In the genomic region with DNA sequence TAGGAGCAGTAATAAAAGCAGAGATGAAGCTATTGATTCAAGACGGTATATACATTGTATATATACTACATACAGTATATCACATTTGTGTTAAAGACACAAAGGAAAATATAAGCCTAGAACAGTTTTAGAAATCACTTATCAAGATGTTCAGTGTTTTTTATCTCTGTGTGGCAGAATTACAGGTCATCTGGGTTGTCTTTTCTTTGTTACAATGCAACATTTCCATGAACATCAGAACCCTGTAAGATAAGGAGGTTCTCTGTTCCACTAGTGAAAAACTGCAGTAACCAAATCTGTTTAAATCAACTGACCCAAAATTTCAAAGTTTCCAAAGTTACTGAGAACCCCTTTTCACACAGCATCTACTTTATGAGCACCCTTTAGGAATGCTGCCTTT, we compare ENCODE assay signal across 23 cellular contexts.
"Had no signal": no experiment of that assay in that cellular context is flagged by ENCODE, and none has a peak within 500 bp of the region (broad histone marks: within the 10 kb centered on the region; RNA-seq: fewer than 3 reads in every experiment).

No MANE protein-coding gene starts in this region.

- H3K36me3 ChIP-seq: left ventricle myocardium inferior, pancreas, right lobe of liver, stomach, suprapubic skin, tibial nerve had no signal

- H3K27ac ChIP-seq: foreskin keratinocyte, left ventricle myocardium inferior, suprapubic skin, tibial nerve had no signal

- H3K27me3 ChIP-seq: foreskin keratinocyte, pancreas, right lobe of liver, stomach, suprapubic skin, tibial nerve had no signal

- H3K4me3 ChIP-seq: left ventricle myocardium inferior, pancreas, right lobe of liver, skin epidermis, stomach, suprapubic skin, tibial nerve had no signal

- FAIRE-seq: pancreas, urothelium cell line had no signal

- H3K9me3 Mint-ChIP-seq: activated CD4-positive, alpha-beta memory T cell treated with anti-CD3 and anti-CD28 coated beads, Interleukin-2, amount 10 ng/mL, durations not matched to agents 7 days and 5 days; activated CD4-positive, alpha-beta T cell treated with anti-CD3 and anti-CD28 coated beads, Interleukin-2, amount 10 ng/mL, durations not matched to agents 24 days and 14 days; activated naive CD4-positive, alpha-beta T cell treated with anti-CD3 and anti-CD28 coated beads, Interleukin-2, amount 50 U/mL, for 24 hours; brain; naive thymus-derived CD4-positive, alpha-beta T cell had no signal

- H3K9me3 ChIP-seq: left ventricle myocardium inferior, pancreas, right lobe of liver, stomach, suprapubic skin, tibial nerve had no signal

- ATAC-seq: activated CD4-positive, CD25-positive, alpha-beta regulatory T cell treated with anti-CD3 and anti-CD28 coated beads, Interleukin-2, amount 50 U/mL, for 24 hours; foreskin keratinocyte; naive thymus-derived CD4-positive, alpha-beta T cell; pancreas; right lobe of liver had no signal

- H3K27ac Mint-ChIP-seq: activated naive CD4-positive, alpha-beta T cell treated with anti-CD3 and anti-CD28 coated beads, Interleukin-2, amount 50 U/mL, for 24 hours had no signal

- H3K4me3 Mint-ChIP-seq: activated CD4-positive, alpha-beta memory T cell treated with anti-CD3 and anti-CD28 coated beads, Interleukin-2, amount 10 ng/mL, durations not matched to agents 7 days and 5 days; activated CD4-positive, alpha-beta T cell treated with anti-CD3 and anti-CD28 coated beads, Interleukin-2, amount 10 ng/mL, durations not matched to agents 24 days and 14 days; activated naive CD4-positive, alpha-beta T cell treated with anti-CD3 and anti-CD28 coated beads, Interleukin-2, amount 50 U/mL, for 24 hours; naive thymus-derived CD4-positive, alpha-beta T cell had no signal

- DNase-seq: activated CD4-positive, alpha-beta memory T cell treated with anti-CD3 and anti-CD28 coated beads, Interleukin-2, amount 10 ng/mL, durations not matched to agents 7 days and 5 days; activated CD4-positive, alpha-beta T cell treated with anti-CD3 and anti-CD28 coated beads, Interleukin-2, amount 10 ng/mL, durations not matched to agents 24 days and 14 days; activated gamma-delta T cell; aorta; caudate nucleus; dermis blood vessel endothelial cell; effector CD8-positive, alpha-beta T cell; foreskin keratinocyte; hippocampal formation; left ventricle myocardium inferior; naive thymus-derived CD4-positive, alpha-beta T cell; pancreas; right lobe of liver; stimulated activated CD4-positive, alpha-beta T cell treated with anti-CD3 and anti-CD28 coated beads, Interleukin-1b, Interleukin-23, amount 100 ng/mL, for 48 hours; stomach; T-helper 9 cell had no signal

- H3K27me3 Mint-ChIP-seq: activated CD4-positive, alpha-beta T cell treated with anti-CD3 and anti-CD28 coated beads, Interleukin-2, amount 10 ng/mL, durations not matched to agents 24 days and 14 days; activated naive CD4-positive, alpha-beta T cell treated with anti-CD3 and anti-CD28 coated beads, Interleukin-2, amount 50 U/mL, for 24 hours; brain; naive thymus-derived CD4-positive, alpha-beta T cell had no signal
